8 cellular contexts compared by ENCODE assay signal in the genomic region with DNA sequence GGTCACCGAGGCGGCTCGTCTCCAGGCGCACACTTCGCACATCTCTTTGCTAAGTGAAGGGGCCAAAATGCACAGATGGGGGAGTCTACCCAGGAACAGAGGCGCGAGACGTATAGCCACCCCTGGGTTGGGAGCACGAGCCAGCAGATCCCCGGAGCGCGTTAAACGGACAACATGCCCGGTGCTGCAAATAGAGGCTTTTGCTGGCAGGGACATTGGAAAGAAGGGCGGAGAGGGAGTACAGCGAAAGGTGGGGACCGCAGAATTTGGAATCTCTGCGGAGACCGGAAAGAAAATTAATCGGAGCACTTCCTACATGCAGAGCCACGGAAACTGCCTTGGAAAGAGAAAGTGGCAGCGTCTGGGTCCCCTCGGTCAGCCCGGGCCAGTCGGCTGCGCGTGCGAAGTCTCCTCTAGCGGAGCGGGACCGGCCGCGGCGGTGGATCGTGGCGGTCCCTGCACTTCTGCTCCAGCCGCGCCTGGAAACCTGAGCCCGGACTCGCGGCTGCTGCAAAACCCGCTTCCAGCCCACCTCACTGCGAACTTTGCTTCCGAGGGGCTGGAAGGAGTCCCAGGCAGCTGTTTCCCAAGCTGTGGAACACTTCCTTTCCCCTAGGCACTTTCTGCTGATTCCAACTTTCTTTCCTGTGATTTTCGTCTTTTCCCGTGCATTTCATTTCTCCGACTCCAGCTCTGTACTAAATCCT. TPM values are rescaled to one million over a fixed set of nuclear protein-coding genes. Genes with fewer than 3 reads are reported as not detected.
A peak's percentile ranks its signal among the peaks of the same experiment; 100 is the strongest.
DNase-seq lines count a peak whose midpoint lies in the region; ATAC-seq and TF ChIP-seq lines count a peak whose summit lies in the region.

No MANE protein-coding gene starts in this region.

- H3K4me3 ChIP-seq in AG09309 (ENCODE audit: control insufficient read depth, low read depth, low read length) (peak overlapping the region; percentile 78), neutrophil (ENCODE audit: low read depth in 1 of 2, low read length in 1 of 2) (peak overlapping the region; percentile 29 to 44)

- peaks cover 12% of the 10 kb centered on the region for H3K4me1 Mint-ChIP-seq in glutamatergic neuron (ENCODE audit: low read depth, unreplicated experiment)

- H3K27ac ChIP-seq in neutrophil, result no peak overlapping the region

- no peak overlapping the region for H3K4me3 Mint-ChIP-seq in glutamatergic neuron (ENCODE audit: unreplicated experiment)

- DNase-seq in AG09309 (ENCODE audit: low read depth) (no peak), NCI-H345 (lab: John Stamatoyannopoulos, UW) (peak; percentile 72), glutamatergic neuron (peak; percentile 72), LoVo (ENCODE audit: low spot score) (no peak)
- peak; percentile 19 to 59 for DNase-seq in activated naive CD4-positive, alpha-beta T cell treated with anti-CD3 and anti-CD28 coated beads, Interleukin-2, amount 50 U/mL, for 72 hours (ENCODE audit: low spot score in 2 of 2)

- H3K36me3 ChIP-seq in neutrophil, result no peaks in the 10 kb centered on the region

- peaks cover 98% of the 10 kb centered on the region for H3K27me3 ChIP-seq in neutrophil

- peak; percentile 19 for ATAC-seq in GM18505 (IDR thresholded peaks at IDR 0.05; ENCODE audit: unreplicated experiment)
- peak; percentile 29 for ATAC-seq in HG02973 (IDR thresholded peaks at IDR 0.05; ENCODE audit: unreplicated experiment)
- peak; percentile 14 to 41 for ATAC-seq in activated naive CD4-positive, alpha-beta T cell treated with anti-CD3 and anti-CD28 coated beads, Interleukin-2, amount 50 U/mL, for 72 hours

- H3K27me3 Mint-ChIP-seq in glutamatergic neuron (ENCODE audit: unreplicated experiment), result no peaks in the 10 kb centered on the region

- H3K9me3 ChIP-seq in neutrophil, result no peaks in the 10 kb centered on the region

- H3K9me3 Mint-ChIP-seq in activated naive CD4-positive, alpha-beta T cell treated with anti-CD3 and anti-CD28 coated beads, Interleukin-2, amount 50 U/mL, for 72 hours, result no peaks in the 10 kb centered on the region
- H3K9me3 Mint-ChIP-seq in glutamatergic neuron (ENCODE audit: unreplicated experiment), result peaks cover 2% of the 10 kb centered on the region

- peaks cover 8 to 18% of the 10 kb centered on the region in 2 experiments for H3K4me1 ChIP-seq in neutrophil (ENCODE audit: control insufficient read depth in 1 of 2, insufficient read depth in 1 of 2, low read depth in 1 of 2, low read length in 1 of 2)

- TF ChIP-seq CTCF in AG09309 (IDR thresholded peaks at IDR 0.05; ENCODE audit: control insufficient read depth, insufficient read depth, low read depth, low read length, missing control alignments) (no peak), glutamatergic neuron (IDR thresholded peaks at IDR 0.05; ENCODE audit: partially characterized antibody, unreplicated experiment) (no peak), neutrophil (IDR thresholded peaks at IDR 0.05) (no peak)

- no peak for TF ChIP-seq POLR2A in GM18505 (IDR thresholded peaks at IDR 0.05; ENCODE audit: borderline replicate concordance, extremely low read depth, insufficient read depth, insufficient read length)

- peaks cover 0 to 4% of the 10 kb centered on the region in 2 donors for H3K36me3 Mint-ChIP-seq in activated naive CD4-positive, alpha-beta T cell treated with anti-CD3 and anti-CD28 coated beads, Interleukin-2, amount 50 U/mL, for 72 hours
- no peaks in the 10 kb centered on the region for H3K36me3 Mint-ChIP-seq in glutamatergic neuron (ENCODE audit: unreplicated experiment)

- H3K27ac Mint-ChIP-seq in activated naive CD4-positive, alpha-beta T cell treated with anti-CD3 and anti-CD28 coated beads, Interleukin-2, amount 50 U/mL, for 72 hours, result peak overlapping the region; percentile 35 to 46
- H3K27ac Mint-ChIP-seq in glutamatergic neuron (ENCODE audit: unreplicated experiment), result peak overlapping the region; percentile 80

RNA-seq across cellular contexts. Expression of gene PCDH9, which starts 0.8 kb away (rescaled TPM):
- under 1 TPM; 0.16 to 0.48 TPM for total RNA-seq in activated naive CD4-positive, alpha-beta T cell treated with anti-CD3 and anti-CD28 coated beads, Interleukin-2, amount 50 U/mL, for 72 hours
- total RNA-seq in glutamatergic neuron (ENCODE audit: unreplicated experiment), result 43.3 TPM

Comparison
In these comparisons a context has a peak if more than half of its experiments do, and no peak if none do; other contexts are left out.
1. DNase-seq: peak in NCI-H345 (single experiment), activated naive CD4-positive, alpha-beta T cell treated with anti-CD3 and anti-CD28 coated beads, Interleukin-2, amount 50 U/mL, for 72 hours (2 of 2) and glutamatergic neuron (single experiment); none in AG09309 (single experiment) and LoVo (single experiment).
2. RNA of gene PCDH9, which starts 0.8 kb away (total RNA-seq): 43.3 TPM in glutamatergic neuron (single experiment); 0.16 to 0.48 TPM in activated naive CD4-positive, alpha-beta T cell treated with anti-CD3 and anti-CD28 coated beads, Interleukin-2, amount 50 U/mL, for 72 hours; every median in the first group is over 10 times any median in the second.
3. Peak in every context shown above with its lines, with median percentiles within 50 percentile points of each other: ATAC-seq.